ENCODE assay signal across 8 cellular contexts in genomic region chrX:153794897-153795816, GRCh38. TPM values are rescaled to one million over a fixed set of nuclear protein-coding genes. Genes with fewer than 3 reads are reported as not detected.
DNase-seq lines count a peak whose midpoint lies in the region; ATAC-seq and TF ChIP-seq lines count a peak whose summit lies in the region.

No MANE protein-coding gene starts in this region.

- H3K9me3 Mint-ChIP-seq in dendritic cell treated with granulocyte-macrophage colony-stimulating factor and Interleukin-4, amounts not matched to agents 40 ng/mL and 50 ng/mL, for 4 days, result no peaks in the 10 kb centered on the region

- DNase-seq in OCI-M1 (lab: John Stamatoyannopoulos, UW), result peak; percentile 34
- DNase-seq in aorta, result no peak
- DNase-seq in GM19240 (ENCODE audit: insufficient read length, low spot score), result no peak
- no peak for DNase-seq in DMS79 (lab: John Stamatoyannopoulos, UW)

- peak overlapping the region; percentile 65 to 72 for H3K9ac ChIP-seq in mucosa of rectum (ENCODE audit: low read depth in 1 of 2, low read length in 2 of 2)

- H3K27ac Mint-ChIP-seq in dendritic cell treated with granulocyte-macrophage colony-stimulating factor and Interleukin-4, amounts not matched to agents 40 ng/mL and 50 ng/mL, for 4 days, result peak overlapping the region; percentile 89

- H3K4me3 ChIP-seq in GM12875 (ENCODE audit: low read depth, low read length) (peak overlapping the region; percentile 83), mucosa of rectum (ENCODE audit: low read length in 2 of 2) (peak overlapping the region; percentile 80), aorta (ENCODE audit: low read length in 2 of 2) (peak overlapping the region; percentile 20 to 42)

- no peaks in the 10 kb centered on the region for H3K27me3 Mint-ChIP-seq in dendritic cell treated with granulocyte-macrophage colony-stimulating factor and Interleukin-4, amounts not matched to agents 40 ng/mL and 50 ng/mL, for 4 days

- peaks cover 0 to 19% of the 10 kb centered on the region in 2 donors for H3K36me3 ChIP-seq in mucosa of rectum (ENCODE audit: control insufficient read depth in 2 of 2, insufficient read depth in 2 of 2, low read length in 2 of 2)
- H3K36me3 ChIP-seq in aorta (ENCODE audit: control insufficient read depth in 1 of 2, insufficient read depth in 2 of 2, low read length in 1 of 2), result peaks cover 0 to 3% of the 10 kb centered on the region in 2 donors

- peaks cover 27% of the 10 kb centered on the region for H3K4me1 Mint-ChIP-seq in dendritic cell treated with granulocyte-macrophage colony-stimulating factor and Interleukin-4, amounts not matched to agents 40 ng/mL and 50 ng/mL, for 4 days (ENCODE audit: low read depth)

- peaks cover 80% of the 10 kb centered on the region for H3K36me3 Mint-ChIP-seq in dendritic cell treated with granulocyte-macrophage colony-stimulating factor and Interleukin-4, amounts not matched to agents 40 ng/mL and 50 ng/mL, for 4 days (ENCODE audit: low read depth)

- peaks cover 11 to 16% of the 10 kb centered on the region in 2 donors for H3K4me1 ChIP-seq in mucosa of rectum (ENCODE audit: control insufficient read depth in 2 of 2, insufficient read depth in 2 of 2, low read length in 2 of 2)
- no peaks in the 10 kb centered on the region for H3K4me1 ChIP-seq in aorta (ENCODE audit: control insufficient read depth in 1 of 2, insufficient read depth in 2 of 2, low read length in 2 of 2)

- H3K4me3 Mint-ChIP-seq in dendritic cell treated with granulocyte-macrophage colony-stimulating factor and Interleukin-4, amounts not matched to agents 40 ng/mL and 50 ng/mL, for 4 days, result peak overlapping the region; percentile 93

- H3K9me3 ChIP-seq in mucosa of rectum (ENCODE audit: control insufficient read depth in 2 of 2, low read length in 2 of 2), result no peaks in the 10 kb centered on the region
- no peaks in the 10 kb centered on the region for H3K9me3 ChIP-seq in aorta (ENCODE audit: control insufficient read depth, low read length)

- H3K27me3 ChIP-seq in mucosa of rectum (ENCODE audit: control insufficient read depth in 2 of 2, insufficient read depth in 2 of 2, low read length in 2 of 2) (no peaks in the 10 kb centered on the region), aorta (ENCODE audit: control insufficient read depth in 1 of 2, insufficient read depth in 2 of 2, low read length in 1 of 2) (no peaks in the 10 kb centered on the region)

- 3 to 40% methylated on average over 45 to 47 of the region's 47 CpGs for WGBS in aorta, 2 donors

- H3K27ac ChIP-seq in mucosa of rectum (ENCODE audit: low read depth in 2 of 2, low read length in 2 of 2) (peak overlapping the region; percentile 92 to 95), aorta (ENCODE audit: low read depth in 1 of 2, low read length in 2 of 2) (peak overlapping the region in 1 of 2 donors; percentile 55)

- intact Hi-C loops in dendritic cell treated with granulocyte-macrophage colony-stimulating factor and Interleukin-4, amounts not matched to agents 40 ng/mL and 50 ng/mL, for 4 days (cut with micrococcal nuclease), result loop anchor here (1.0 kb wide), 1 partner anchor 130 kb away; no protein-coding TSS in a partner anchor
- intact Hi-C loops in aorta (cut with DNase I), result no loop called here

- TF ChIP-seq CTCF in GM12875 (IDR thresholded peaks at IDR 0.05; ENCODE audit: borderline replicate concordance, insufficient read depth, low read depth, low read length), result no peak

- ATAC-seq in aorta (ENCODE audit: low FRiP score), result no peak
- no peak for ATAC-seq in GM19328 (IDR thresholded peaks at IDR 0.05; ENCODE audit: unreplicated experiment)

RNA-seq across cellular contexts. Expression of gene SSR4, which starts 0.7 kb away (rescaled TPM):
- total RNA-seq in aorta, result 100 to 1,000 TPM; 182 TPM
- polyA plus RNA-seq in aorta, result 100 to 1,000 TPM; 401 to 633 TPM

RNA-seq across cellular contexts. Expression of gene IDH3G, which starts 1.0 kb away (rescaled TPM):
- 10 to 100 TPM; 46.8 to 48.4 TPM for total RNA-seq in aorta
- polyA plus RNA-seq in aorta, result 10 to 100 TPM; 33.3 to 72.5 TPM

RNA-seq across cellular contexts. Expression of gene SRPK3, which starts 14.3 kb away (rescaled TPM):
- 1 to 10 TPM; 5.4 to 8.0 TPM for total RNA-seq in aorta
- polyA plus RNA-seq in aorta, result 10 to 100 TPM in 1 of 2 donors, 1 to 10 TPM in 1; 1.1 to 11.0 TPM

RNA-seq across cellular contexts. Expression of gene PLXNB3, which starts 31.1 kb away (rescaled TPM):
- 10 to 100 TPM; 18.0 to 18.7 TPM for total RNA-seq in aorta
- 10 to 100 TPM in 1 of 2 donors, under 1 TPM in 1; 0.38 to 31.4 TPM for polyA plus RNA-seq in aorta

RNA-seq across cellular contexts. Expression of gene PDZD4, which starts 35.2 kb away (rescaled TPM):
- 10 to 100 TPM; 11.9 to 19.2 TPM for total RNA-seq in aorta
- polyA plus RNA-seq in aorta, result 10 to 100 TPM in 1 of 2 donors, 1 to 10 TPM in 1; 4.4 to 27.3 TPM

Comparison
In these comparisons a context has a peak if more than half of its experiments do, and no peak if none do; other contexts are left out.
1. H3K4me3 ChIP-seq: peak in every context shown above with its lines; median percentile 83 in GM12875; 80 in mucosa of rectum; 31 in aorta.